In the genomic region with DNA sequence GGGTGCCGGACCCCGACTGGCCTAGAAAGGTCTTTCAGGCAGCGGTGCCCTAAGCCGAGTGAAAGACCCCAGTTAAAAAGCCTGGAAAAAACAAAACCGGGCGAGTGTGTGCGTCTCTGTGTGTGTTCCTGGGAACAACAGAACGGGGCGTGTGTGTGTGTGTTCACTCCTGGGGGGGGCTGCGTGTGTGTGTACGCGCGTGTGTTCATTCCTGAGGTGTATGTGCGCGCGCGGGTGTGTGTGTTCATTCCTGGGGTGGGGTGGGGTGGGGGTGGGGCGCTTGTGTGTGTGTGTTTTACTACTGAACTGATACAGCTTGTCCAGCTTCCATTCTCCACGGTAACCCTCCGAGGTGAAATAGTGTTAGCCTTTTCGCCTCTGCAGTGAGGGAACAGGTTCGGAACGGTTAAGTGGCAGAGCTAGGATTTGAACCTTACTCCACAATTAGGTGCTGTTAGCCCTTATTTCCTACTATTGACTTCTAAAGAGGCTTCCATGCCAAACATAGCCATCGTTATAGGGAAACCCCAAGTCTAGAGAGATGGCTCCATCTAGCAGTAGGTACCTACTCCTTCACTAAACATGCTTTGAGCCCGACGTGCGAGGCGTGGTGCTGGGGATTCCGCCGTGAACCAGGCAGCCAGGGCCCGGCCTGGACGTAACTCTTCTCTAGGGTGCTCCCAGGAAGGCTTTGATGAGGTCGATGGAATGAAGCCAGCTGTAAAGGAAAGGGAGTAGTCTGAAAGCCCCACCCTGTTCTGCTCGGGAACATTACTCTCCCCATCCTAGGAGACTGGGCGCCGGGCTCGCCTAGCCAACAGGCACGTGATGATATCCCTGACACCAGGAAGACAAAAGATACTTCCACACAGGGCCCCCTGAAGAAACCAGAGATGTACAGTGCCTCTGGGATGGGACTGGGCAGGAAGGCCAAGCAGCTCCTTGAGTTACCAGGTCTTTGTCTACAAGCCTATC, we compare ENCODE assay signal across 8 cellular contexts. TPM values are rescaled to one million over a fixed set of nuclear protein-coding genes. Genes with fewer than 3 reads are reported as not detected.
DNase-seq lines count a peak whose midpoint lies in the region; ATAC-seq and TF ChIP-seq lines count a peak whose summit lies in the region.

No MANE protein-coding gene starts in this region.

- no peak for TF ChIP-seq RAD21 in liver (IDR thresholded peaks at IDR 0.05)

- no peaks in the 10 kb centered on the region for H3K9me3 Mint-ChIP-seq in CD14-positive monocyte

- peaks cover 0 to 6% (median 3%) of the 10 kb centered on the region in 4 donors for H3K36me3 ChIP-seq in liver (ENCODE audit: control insufficient read depth in 4 of 4, insufficient read depth in 3 of 4, low read depth in 1 of 4, low read length in 3 of 4)

- H3K36me3 Mint-ChIP-seq in CD14-positive monocyte = peaks cover 12 to 14% of the 10 kb centered on the region in 2 donors

- no peaks in the 10 kb centered on the region for H3K27me3 ChIP-seq in liver (ENCODE audit: control insufficient read depth in 4 of 4, insufficient read depth in 4 of 4, low read length in 3 of 4)

- peaks cover 0 to 5% (median 2%) of the 10 kb centered on the region in 3 donors for H3K27me3 Mint-ChIP-seq in CD14-positive monocyte (ENCODE audit: low read depth in 3 of 3)

- H3K4me3 ChIP-seq in coronary artery (peak overlapping the region; percentile 91), liver (ENCODE audit: low read depth in 1 of 3, low read length in 3 of 3) (peak overlapping the region; percentile 73 to 98 (median 90))

- peaks cover 24% of the 10 kb centered on the region for H3K4me1 Mint-ChIP-seq in CD14-positive monocyte

- H3K9ac ChIP-seq in liver (ENCODE audit: low read depth in 1 of 2, low read length in 2 of 2) = peak overlapping the region; percentile 89 to 98

- ATAC-seq in GM18907 (IDR thresholded peaks at IDR 0.05; ENCODE audit: unreplicated experiment) = peak; percentile 28

- TF ChIP-seq CTCF in CD14-positive monocyte (IDR thresholded peaks at IDR 0.05) (no peak), coronary artery (IDR thresholded peaks at IDR 0.05) (no peak), liver (IDR thresholded peaks at IDR 0.05; ENCODE audit: low read depth, low read length, missing input control) (no peak)

- peak overlapping the region; percentile 92 to 98 for H3K4me3 Mint-ChIP-seq in CD14-positive monocyte

- H3K27ac Mint-ChIP-seq in CD14-positive monocyte = peak overlapping the region; percentile 93 to 98 (median 97)

- DNase-seq in CD14-positive monocyte (ENCODE audit: low spot score) = no peak
- DNase-seq in KG1 (lab: John Stamatoyannopoulos, UW) = peak; percentile 52
- peak; percentile 51 to 63 for DNase-seq in SHP77 (lab: John Stamatoyannopoulos, UW)
- no peak for DNase-seq in coronary artery (ENCODE audit: low spot score)
- peak; percentile 52 for DNase-seq in stromal cell of bone marrow (ENCODE audit: low read depth)
- no peak for DNase-seq in stimulated activated CD4-positive, alpha-beta T cell treated with anti-CD3 and anti-CD28 coated beads, Interleukin-4, amount 100 ng/mL, for 24 hours

- intact Hi-C loops in CD14-positive monocyte (cut with micrococcal nuclease) = loop anchor here in 1 of 2 donors (5.0 kb wide), 1 partner anchor 45 kb away; no protein-coding TSS in a partner anchor

- 25% methylated on average over 38 of the region's 38 CpGs for WGBS in liver

- peak overlapping the region; percentile 99 to 100 for H3K27ac ChIP-seq in coronary artery
- peak overlapping the region; percentile 99 for H3K27ac ChIP-seq in liver (ENCODE audit: low read depth in 1 of 2, low read length in 2 of 2)

- H3K4me1 ChIP-seq in liver (ENCODE audit: control insufficient read depth in 4 of 4, insufficient read depth in 4 of 4, low read length in 3 of 4) = peaks cover 3 to 30% (median 18%) of the 10 kb centered on the region in 4 donors

- H3K9me3 ChIP-seq in liver (ENCODE audit: control insufficient read depth in 4 of 4, low read length in 3 of 4) = no peaks in the 10 kb centered on the region

TF ChIP-seq in liver, 16 proteins besides CTCF, POLR2A, EP300 and RAD21:
- TF ChIP-seq TAF1 (conservative IDR thresholded peaks at IDR 0.05) (no peak), RXRA (IDR thresholded peaks at IDR 0.05) (no peak), GABPA (IDR thresholded peaks at IDR 0.05 in 1 of 2, conservative IDR thresholded peaks at IDR 0.05 in 1 of 2) (no peak), HNF4G (IDR thresholded peaks at IDR 0.05) (no peak), EGR1 (IDR thresholded peaks at IDR 0.05; ENCODE audit: low read depth in 2 of 2) (no peak), SP1 (IDR thresholded peaks at IDR 0.05) (no peak), JUND (IDR thresholded peaks at IDR 0.05) (no peak), NR2F2 (IDR thresholded peaks at IDR 0.05) (no peak), FOXA2 (IDR thresholded peaks at IDR 0.05) (no peak), REST (IDR thresholded peaks at IDR 0.05) (no peak), YY1 (IDR thresholded peaks at IDR 0.05) (no peak), HNF4A (conservative IDR thresholded peaks at IDR 0.05) (no peak), ATF3 (IDR thresholded peaks at IDR 0.05) (no peak), FOXA1 (IDR thresholded peaks at IDR 0.05) (no peak), ZBTB33 (IDR thresholded peaks at IDR 0.05) (no peak)
- TF ChIP-seq, protein P1, sequence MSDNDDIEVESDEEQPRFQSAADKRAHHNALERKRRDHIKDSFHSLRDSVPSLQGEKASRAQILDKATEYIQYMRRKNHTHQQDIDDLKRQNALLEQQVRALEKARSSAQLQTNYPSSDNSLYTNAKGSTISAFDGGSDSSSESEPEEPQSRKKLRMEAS (IDR thresholded peaks at IDR 0.05) = no peak

RNA-seq across cellular contexts. Expression of gene SKP1, which starts 0.7 kb away (rescaled TPM):
- polyA plus RNA-seq in CD14-positive monocyte (100 to 1,000 TPM; 735 to 787 TPM), liver (100 to 1,000 TPM; 298 to 407 TPM)
- 100 to 1,000 TPM; 129 to 207 TPM for total RNA-seq in liver

RNA-seq across cellular contexts. Expression of gene PPP2CA, which starts 48.4 kb away (rescaled TPM):
- polyA plus RNA-seq in CD14-positive monocyte (100 to 1,000 TPM; 225 to 245 TPM), liver (10 to 100 TPM; 43.3 to 64.9 TPM)
- 10 to 100 TPM; 45.2 to 71.6 TPM for total RNA-seq in liver

Comparison
In these comparisons a context has a peak if more than half of its experiments do, and no peak if none do; other contexts are left out.
1. DNase-seq: peak in KG1 (single experiment), SHP77 (2 of 2) and stromal cell of bone marrow (single experiment); none in CD14-positive monocyte (single experiment), coronary artery (single experiment) and stimulated activated CD4-positive, alpha-beta T cell treated with anti-CD3 and anti-CD28 coated beads, Interleukin-4, amount 100 ng/mL, for 24 hours (single experiment).